Comparison of ENCODE assay signal across 7 cellular contexts in the genomic region with DNA sequence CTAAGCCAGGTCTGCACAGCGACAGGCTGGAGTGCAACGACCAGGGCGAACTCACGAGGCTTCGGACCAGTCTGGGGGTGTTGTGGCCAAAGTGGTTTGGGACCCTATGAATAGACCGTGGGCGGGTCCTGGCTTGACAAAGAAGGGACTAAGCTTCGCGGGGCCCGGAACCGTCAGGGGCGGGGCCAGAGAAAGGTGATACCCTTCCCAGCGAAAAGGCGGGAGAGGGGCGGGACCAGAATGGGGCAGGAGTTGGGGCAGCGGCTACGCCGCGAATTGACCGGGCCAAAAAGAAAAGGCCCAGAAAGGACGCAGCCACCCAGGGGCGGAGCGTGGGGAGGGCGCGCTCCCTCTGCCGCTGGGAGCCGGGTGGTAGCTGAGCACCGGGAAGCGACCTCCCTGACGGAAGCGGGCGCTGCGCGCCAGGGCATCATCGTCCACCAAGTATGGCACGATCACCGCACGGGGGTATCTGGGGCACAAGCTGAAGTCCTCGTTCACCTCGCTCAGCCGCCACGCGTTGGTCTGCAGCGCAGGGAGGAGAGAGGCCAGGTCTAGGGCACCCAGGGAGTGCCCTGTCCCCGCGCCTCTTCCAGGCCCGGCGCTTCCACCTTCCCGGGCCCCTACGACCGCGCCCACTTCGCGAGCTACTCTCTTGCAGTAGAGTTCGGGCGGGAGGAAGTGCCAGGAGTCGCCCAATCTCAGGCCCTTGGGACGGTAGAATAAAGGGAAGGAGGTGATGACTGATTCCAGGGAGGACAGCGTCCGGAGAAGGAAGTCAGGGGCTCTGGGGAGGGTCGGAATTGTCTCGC. TPM values are rescaled to one million over a fixed set of nuclear protein-coding genes. Genes with fewer than 3 reads are reported as not detected.
DNase-seq lines count a peak whose midpoint lies in the region; ATAC-seq, FAIRE-seq and TF ChIP-seq lines count a peak whose summit lies in the region.

No MANE protein-coding gene starts in this region.

- no peak for TF ChIP-seq EP300 in GM12878 (IDR thresholded peaks at IDR 0.05; ENCODE audit: borderline replicate concordance in 1 of 2, control insufficient read depth in 1 of 2, low read depth in 2 of 2, low read length in 2 of 2)

- H3K79me2 ChIP-seq in GM12878 (ENCODE audit: control insufficient read depth, insufficient read depth, low read length) = no peaks in the 10 kb centered on the region

- TF ChIP-seq CTCF in GM12874 (IDR thresholded peaks at IDR 0.05; ENCODE audit: insufficient read depth, low read depth, low read length) (peak; percentile 34; the same call in 1 of the 2 replicates), GM12878 (IDR thresholded peaks at IDR 0.05 in 2 of 3, conservative IDR thresholded peaks at IDR 0.05 in 1 of 3; ENCODE audit: control insufficient read depth in 2 of 3, extremely low read depth in 1 of 3, insufficient read depth in 1 of 3, low read depth in 3 of 3, low read length in 3 of 3) (peak in 2 of 3 experiments; percentile 27 to 46; a peak in 3 of 6 replicates)

- no TSS peak for BruUV-seq in GM12878 (replicated peaks; lab: Mats Ljungman, UMichigan)

- TF ChIP-seq POLR2A in GM12878 (IDR thresholded peaks at IDR 0.05; ENCODE audit: low read depth, low read length) = no peak; the same call in 1 of the 2 replicates

- H3K4me2 ChIP-seq in GM12878 (ENCODE audit: control insufficient read depth, insufficient read depth) = peak overlapping the region; percentile 84

- no peaks in the 10 kb centered on the region for H3K9me3 ChIP-seq in GM12878 (replicated peaks; ENCODE audit: control insufficient read depth, insufficient read depth, low read length)

- ATAC-seq in SK-N-SH treated with all-trans-retinoic acid at 6 μM for 48 hours = peak; percentile 80
- peak; percentile 81 for ATAC-seq in GM12878
- ATAC-seq in HG03025 (IDR thresholded peaks at IDR 0.05; ENCODE audit: low FRiP score, unreplicated experiment) = no peak

- no peak for FAIRE-seq in GM12878 (lab: Jason Lieb, UNC)

- peak overlapping the region; percentile 13; the same call in 1 of the 2 replicates for H3K27ac ChIP-seq in GM12878 (ENCODE audit: control insufficient read depth, insufficient read depth)
- H3K27ac ChIP-seq in rectal smooth muscle tissue (ENCODE audit: low read depth, low read length) = peak overlapping the region; percentile 75

- no peaks in the 10 kb centered on the region for H4K20me1 ChIP-seq in GM12878 (ENCODE audit: control insufficient read depth, insufficient read depth)

- RAD21 ChIA-PET in GM12878 (lab: Charles Lee; ENCODE audit: unreplicated experiment) = interaction anchor here (0.7 to 3.8 kb wide), 18 partner anchors 10 to 167 kb away, joined by 3 to 34 read pairs (median 4); partner anchors contain the start of genes HDAC1, IQCC, KPNA6 and LCK

- POLR2A ChIA-PET in GM12878 (lab: Charles Lee) = interaction anchor here (0.6 to 2.0 kb wide), 13 partner anchors 10 to 438 kb away, joined by 3 to 6 read pairs (median 3); partner anchors contain the start of genes BSDC1 and LCK

- H3K27me3 ChIP-seq in GM12878 (replicated peaks in 1 of 2; ENCODE audit: control insufficient read depth in 2 of 2, insufficient read depth in 2 of 2, low read length in 1 of 2) = no peaks in the 10 kb centered on the region
- H3K27me3 ChIP-seq in rectal smooth muscle tissue (ENCODE audit: control insufficient read depth, insufficient read depth, low read length) = no peaks in the 10 kb centered on the region

- H3K4me1 ChIP-seq in GM12878 (ENCODE audit: control insufficient read depth, insufficient read depth, low read length) (peaks cover 21% of the 10 kb centered on the region), rectal smooth muscle tissue (ENCODE audit: control insufficient read depth, insufficient read depth, low read length) (no peaks in the 10 kb centered on the region)

- H3K36me3 ChIP-seq in GM12878 (ENCODE audit: control insufficient read depth in 2 of 2, insufficient read depth in 2 of 2, low read length in 1 of 2) = no peaks in the 10 kb centered on the region
- H3K36me3 ChIP-seq in rectal smooth muscle tissue (ENCODE audit: control insufficient read depth, insufficient read depth, low read length) = no peaks in the 10 kb centered on the region

- WGBS in GM12878 (ENCODE audit: insufficient coverage, insufficient replicate concordance, low lambda C conversion rate, missing lambda C conversion rate) = 7% methylated on average over 54 of the region's 62 CpGs

- CTCF ChIA-PET in GM12878 (lab: Yijun Ruan, JAX) = interaction anchor here (0.5 to 6.0 kb wide), 22 partner anchors 9 to 533 kb away, joined by 3 to 50 read pairs (median 3); partner anchors contain the start of genes EIF3I, FAM167B, KPNA6 and LCK

- peak; percentile 78 for DNase-seq in M059J (ENCODE audit: low read depth)
- DNase-seq in GM12878 (ENCODE audit: low read depth, low spot score) = no peak
- DNase-seq in hypothalamus (lab: John Stamatoyannopoulos, UW) = peak in 45 of 51 donors; percentile 8 to 81 (median 50)

- in situ Hi-C loops in GM12878 (cut with MboI) = no loop called here

- SMC1A ChIA-PET in GM12878 (lab: Charles Lee; ENCODE audit: uncharacterized antibody, unreplicated experiment) = interaction anchor here (1.0 to 5.2 kb wide), 18 partner anchors 9 to 167 kb away, joined by 3 to 37 read pairs (median 6); partner anchors contain the start of genes BSDC1, HDAC1, IQCC and LCK

- no peak for TF ChIP-seq RAD21 in GM12878 (IDR thresholded peaks at IDR 0.05; ENCODE audit: insufficient read depth, low read depth, low read length)

- H2AFZ ChIP-seq in GM12878 (ENCODE audit: control insufficient read depth, low read depth, low read length) = peak overlapping the region; percentile 89

- intact Hi-C loops in GM12878 (cut with micrococcal nuclease; ENCODE audit: unreplicated experiment) = no loop called here

- H3K4me3 ChIP-seq in GM12878 (peak overlapping the region; percentile 72), rectal smooth muscle tissue (ENCODE audit: low read length) (peak overlapping the region; percentile 79)

- H3K9ac ChIP-seq in GM12878 (ENCODE audit: control insufficient read depth, insufficient read depth, low read length) = peak overlapping the region; percentile 58
- peak overlapping the region; percentile 38 for H3K9ac ChIP-seq in rectal smooth muscle tissue (ENCODE audit: low read length)

RNA-seq across cellular contexts. Expression of gene FAM167B, which starts 6.7 kb away (rescaled TPM):
- 0.20 and 1.4 TPM in 2 replicates for total RNA-seq in M059J (2014; rRNA removed; shearing (Covaris generic))
- total RNA-seq in GM12878 (2013; cell fraction: nucleolus; rRNA removed) = 0.48 and 0.81 TPM in 2 replicates
- 0.38 and 0.45 TPM in 2 replicates for total RNA-seq in GM12878 (2014; rRNA removed)
- 0.27 and 0.37 TPM in 2 replicates for total RNA-seq in GM12878 (2014; rRNA removed; fragmentation: Illumina TruSeq; extraction: Trizol)
- total RNA-seq in GM12878 (2021) = 0.62 and 0.88 TPM in 2 replicates
- not detected for polyA plus RNA-seq in GM12878 (2011; ENCODE audit: low read depth)
- polyA plus RNA-seq in GM12878 (2011; rRNA removed) = 0.19 TPM in 1 of 2 replicates, not detected in the other
- polyA plus RNA-seq in GM12878 (2011; cell fraction: cytosol; rRNA removed) = 0.12 and 0.23 TPM in 2 replicates
- polyA plus RNA-seq in GM12878 (2011; cell fraction: nucleus; rRNA removed) = 0.21 and 0.45 TPM in 2 replicates
- 0.29 and 0.58 TPM in 2 replicates for polyA plus RNA-seq in GM12878 (2012)
- polyA plus RNA-seq in GM12878 (2014; fragmentation: Illumina TruSeq; extraction: Trizol) = 0.07 and 0.52 TPM in 2 replicates
- under 1 TPM in 1 of 2 experiments, not detected in 1; 0.07 TPM for polyA plus RNA-seq in GM12878 (2014; fragmentation: Nextera tagmentation; extraction: Ambion mirVana)
- 0.69 and 1.2 TPM in 2 replicates for polyA plus RNA-seq in GM12878 (2014; rRNA removed)
- under 1 TPM; 0.26 to 0.47 TPM for polyA plus RNA-seq in GM12878 (2016; fragmentation: Nextera tagmentation; extraction: Ambion mirVana)
- 0.36 TPM in 1 of 2 replicates, not detected in the other for polyA minus RNA-seq in GM12878 (2011; rRNA and poly(A)+ RNA removed)
- polyA minus RNA-seq in GM12878 (2011; cell fraction: cytosol; rRNA and poly(A)+ RNA removed) = not detected in 2 replicates
- polyA minus RNA-seq in GM12878 (2011; cell fraction: nucleus; rRNA and poly(A)+ RNA removed) = not detected in 2 replicates

RNA-seq across cellular contexts. Expression of gene LCK, which starts 10.7 kb away (rescaled TPM):
- 0.12 TPM in 1 of 2 replicates, not detected in the other for total RNA-seq in M059J (2014; rRNA removed; shearing (Covaris generic))
- 18.5 and 22.2 TPM in 2 replicates for total RNA-seq in GM12878 (2013; cell fraction: nucleolus; rRNA removed)
- total RNA-seq in GM12878 (2014; rRNA removed) (173 and 179 TPM in 2 replicates), GM12878 (2014; rRNA removed; fragmentation: Illumina TruSeq; extraction: Trizol) (97.7 and 109 TPM in 2 replicates), GM12878 (2021) (126 and 143 TPM in 2 replicates)
- 43.6 TPM for polyA plus RNA-seq in GM12878 (2011; ENCODE audit: low read depth)
- polyA plus RNA-seq in GM12878 (2011; rRNA removed) (27.3 and 49.7 TPM in 2 replicates), GM12878 (2014; fragmentation: Illumina TruSeq; extraction: Trizol) (60.5 and 107 TPM in 2 replicates), GM12878 (2014; fragmentation: Nextera tagmentation; extraction: Ambion mirVana) (10 to 100 TPM; 31.5 to 46.0 TPM), GM12878 (2014; rRNA removed) (130 and 141 TPM in 2 replicates), GM12878 (2016; fragmentation: Nextera tagmentation; extraction: Ambion mirVana) (100 to 1,000 TPM; 148 to 162 TPM)
- 65.6 and 72.1 TPM in 2 replicates for polyA plus RNA-seq in GM12878 (2011; cell fraction: cytosol; rRNA removed)
- 103 and 120 TPM in 2 replicates for polyA plus RNA-seq in GM12878 (2011; cell fraction: nucleus; rRNA removed)
- polyA plus RNA-seq in GM12878 (2012) = 75.9 and 88.9 TPM in 2 replicates
- 44.6 and 73.7 TPM in 2 replicates for polyA minus RNA-seq in GM12878 (2011; rRNA and poly(A)+ RNA removed)
- polyA minus RNA-seq in GM12878 (2011; cell fraction: cytosol; rRNA and poly(A)+ RNA removed) = 18.1 and 22.3 TPM in 2 replicates
- polyA minus RNA-seq in GM12878 (2011; cell fraction: nucleus; rRNA and poly(A)+ RNA removed) = 19.1 and 27.7 TPM in 2 replicates

RNA-seq across cellular contexts. Expression of gene EIF3I, which starts 18.1 kb away (rescaled TPM):
- total RNA-seq in M059J (2014; rRNA removed; shearing (Covaris generic)) = 517 and 553 TPM in 2 replicates
- 24.1 and 25.0 TPM in 2 replicates for total RNA-seq in GM12878 (2013; cell fraction: nucleolus; rRNA removed)
- total RNA-seq in GM12878 (2014; rRNA removed) (293 and 313 TPM in 2 replicates), GM12878 (2014; rRNA removed; fragmentation: Illumina TruSeq; extraction: Trizol) (302 and 305 TPM in 2 replicates), GM12878 (2021) (208 and 211 TPM in 2 replicates)
- polyA plus RNA-seq in GM12878 (2011; ENCODE audit: low read depth) = 407 TPM
- polyA plus RNA-seq in GM12878 (2011; rRNA removed) (235 and 374 TPM in 2 replicates), GM12878 (2014; fragmentation: Illumina TruSeq; extraction: Trizol) (457 and 499 TPM in 2 replicates), GM12878 (2014; fragmentation: Nextera tagmentation; extraction: Ambion mirVana) (100 to 1,000 TPM; 572 to 606 TPM), GM12878 (2014; rRNA removed) (293 and 306 TPM in 2 replicates), GM12878 (2016; fragmentation: Nextera tagmentation; extraction: Ambion mirVana) (100 to 1,000 TPM; 342 to 362 TPM)
- polyA plus RNA-seq in GM12878 (2011; cell fraction: cytosol; rRNA removed) = 589 and 658 TPM in 2 replicates
- polyA plus RNA-seq in GM12878 (2011; cell fraction: nucleus; rRNA removed) = 65.9 and 123 TPM in 2 replicates
- polyA plus RNA-seq in GM12878 (2012) = 194 and 212 TPM in 2 replicates
- 425 and 517 TPM in 2 replicates for polyA minus RNA-seq in GM12878 (2011; rRNA and poly(A)+ RNA removed)
- polyA minus RNA-seq in GM12878 (2011; cell fraction: cytosol; rRNA and poly(A)+ RNA removed) = 107 and 134 TPM in 2 replicates
- polyA minus RNA-seq in GM12878 (2011; cell fraction: nucleus; rRNA and poly(A)+ RNA removed) = 30.1 and 58.2 TPM in 2 replicates

RNA-seq across cellular contexts. Expression of gene TMEM234, which starts 18.2 kb away (rescaled TPM):
- total RNA-seq in M059J (2014; rRNA removed; shearing (Covaris generic)) = 12.0 and 12.3 TPM in 2 replicates
- 45.3 and 48.5 TPM in 2 replicates for total RNA-seq in GM12878 (2013; cell fraction: nucleolus; rRNA removed)
- total RNA-seq in GM12878 (2014; rRNA removed) (8.1 and 8.8 TPM in 2 replicates), GM12878 (2014; rRNA removed; fragmentation: Illumina TruSeq; extraction: Trizol) (4.8 and 5.2 TPM in 2 replicates), GM12878 (2021) (6.2 and 10.9 TPM in 2 replicates)
- 6.0 TPM for polyA plus RNA-seq in GM12878 (2011; ENCODE audit: low read depth)
- polyA plus RNA-seq in GM12878 (2011; rRNA removed) (3.8 and 5.1 TPM in 2 replicates), GM12878 (2014; fragmentation: Illumina TruSeq; extraction: Trizol) (4.5 and 6.0 TPM in 2 replicates), GM12878 (2014; fragmentation: Nextera tagmentation; extraction: Ambion mirVana) (1 to 10 TPM; 2.9 to 4.5 TPM), GM12878 (2014; rRNA removed) (6.8 and 10.7 TPM in 2 replicates), GM12878 (2016; fragmentation: Nextera tagmentation; extraction: Ambion mirVana) (1 to 10 TPM; 8.6 TPM)
- 5.5 and 6.8 TPM in 2 replicates for polyA plus RNA-seq in GM12878 (2011; cell fraction: cytosol; rRNA removed)
- 41.0 and 47.4 TPM in 2 replicates for polyA plus RNA-seq in GM12878 (2011; cell fraction: nucleus; rRNA removed)
- polyA plus RNA-seq in GM12878 (2012) = 9.3 and 10.1 TPM in 2 replicates
- 12.0 and 17.4 TPM in 2 replicates for polyA minus RNA-seq in GM12878 (2011; rRNA and poly(A)+ RNA removed)
- polyA minus RNA-seq in GM12878 (2011; cell fraction: cytosol; rRNA and poly(A)+ RNA removed) = 3.2 and 5.1 TPM in 2 replicates
- polyA minus RNA-seq in GM12878 (2011; cell fraction: nucleus; rRNA and poly(A)+ RNA removed) = 14.7 and 19.6 TPM in 2 replicates

RNA-seq across cellular contexts. Expression of gene DCDC2B, which starts 31.5 kb away (rescaled TPM):
- total RNA-seq in M059J (2014; rRNA removed; shearing (Covaris generic)) = not detected in 2 replicates
- total RNA-seq in GM12878 (2013; cell fraction: nucleolus; rRNA removed) = not detected in 2 replicates
- total RNA-seq in GM12878 (2014; rRNA removed) (not detected in 2 replicates), GM12878 (2014; rRNA removed; fragmentation: Illumina TruSeq; extraction: Trizol) (not detected in 2 replicates), GM12878 (2021) (0.13 and 0.15 TPM in 2 replicates)
- not detected for polyA plus RNA-seq in GM12878 (2011; ENCODE audit: low read depth)
- polyA plus RNA-seq in GM12878 (2011; rRNA removed) (not detected in 2 replicates), GM12878 (2014; fragmentation: Illumina TruSeq; extraction: Trizol) (not detected in 2 replicates), GM12878 (2014; fragmentation: Nextera tagmentation; extraction: Ambion mirVana) (not detected), GM12878 (2014; rRNA removed) (not detected in 2 replicates), GM12878 (2016; fragmentation: Nextera tagmentation; extraction: Ambion mirVana) (under 1 TPM; 0.12 to 0.21 TPM)
- polyA plus RNA-seq in GM12878 (2011; cell fraction: cytosol; rRNA removed) = not detected in 2 replicates
- 0.18 and 0.25 TPM in 2 replicates for polyA plus RNA-seq in GM12878 (2011; cell fraction: nucleus; rRNA removed)
- 0.14 and 0.17 TPM in 2 replicates for polyA plus RNA-seq in GM12878 (2012)
- not detected in 2 replicates for polyA minus RNA-seq in GM12878 (2011; rRNA and poly(A)+ RNA removed)
- polyA minus RNA-seq in GM12878 (2011; cell fraction: cytosol; rRNA and poly(A)+ RNA removed) = not detected in 2 replicates
- 0.19 TPM in 1 of 2 replicates, not detected in the other for polyA minus RNA-seq in GM12878 (2011; cell fraction: nucleus; rRNA and poly(A)+ RNA removed)

Comparison
In these comparisons a context has a peak if more than half of its experiments do, and no peak if none do; other contexts are left out.
1. RNA of gene LCK, which starts 10.7 kb away (total RNA-seq): 18.5 to 179 TPM in GM12878; 0.12 TPM in M059J; every median in the first group is over 10 times any median in the second.